23 cellular contexts compared by ENCODE assay signal in genomic region chr2:23557455-23557854, GRCh38.
"Had no signal": no experiment of that assay in that cellular context is flagged by ENCODE, and none has a peak within 500 bp of the region (broad histone marks: within the 10 kb centered on the region; RNA-seq: fewer than 3 reads in every experiment).

No MANE protein-coding gene starts in this region.

- H3K79me2 ChIP-seq: hepatocyte had no signal

- H3K27ac ChIP-seq: coronary artery, esophagus squamous epithelium, hepatocyte, lower lobe of right lung, thyroid gland, vagina had no signal

- H3K4me1 ChIP-seq: lower lobe of right lung, pancreas, thyroid gland had no signal

- ATAC-seq: left colon; left ventricle myocardium superior; lower lobe of right lung; naive thymus-derived CD8-positive, alpha-beta T cell; sciatic nerve; stimulated activated effector memory CD8-positive, alpha-beta T cell treated with anti-CD3 and anti-CD28 coated beads, Interleukin-12 subunit alpha, Interleukin-12 subunit beta, amount 100 ng/mL, for 72 hours had no signal

- H3K27me3 ChIP-seq: esophagus squamous epithelium, hepatocyte, pancreas, stomach, thyroid gland, vagina had no signal

- H3K9me3 ChIP-seq: esophagus squamous epithelium, lower lobe of right lung, pancreas, stomach, thyroid gland, vagina had no signal

- H3K4me3 ChIP-seq: coronary artery, esophagus squamous epithelium, hepatocyte, lower lobe of right lung, pancreas, smooth muscle cell, stomach, thyroid gland, vagina had no signal

- H3K4me2 ChIP-seq: hepatocyte, smooth muscle cell had no signal

- DNase-seq: dermis blood vessel endothelial cell; effector memory CD4-positive, alpha-beta T cell; esophagus squamous epithelium; head of caudate nucleus; left colon; left ventricle myocardium superior; lower lobe of right lung; naive thymus-derived CD8-positive, alpha-beta T cell; nephron progenitor cell; occipital lobe; stimulated activated CD4-positive, alpha-beta T cell treated with anti-CD3 and anti-CD28 coated beads, Interleukin-12 subunit alpha, Interleukin-12 subunit beta, amount 100 ng/mL, for 4 hours; stimulated activated CD4-positive, alpha-beta T cell treated with anti-CD3 and anti-CD28 coated beads, Interleukin-1b, Interleukin-23, amount 100 ng/mL, for 48 hours; stimulated activated CD4-positive, alpha-beta T cell treated with anti-CD3 and anti-CD28 coated beads, Interleukin-4, amount 100 ng/mL, for 24 hours; stimulated activated naive CD4-positive, alpha-beta T cell treated with Interleukin-2 at 50 U/mL for 16 hours; stomach; thyroid gland had no signal

- H3K36me3 ChIP-seq: lower lobe of right lung, pancreas, stomach, thyroid gland, vagina had no signal

- H2AFZ ChIP-seq: hepatocyte had no signal
